Comparison of ENCODE assay signal across 11 cellular contexts in the genomic region with DNA sequence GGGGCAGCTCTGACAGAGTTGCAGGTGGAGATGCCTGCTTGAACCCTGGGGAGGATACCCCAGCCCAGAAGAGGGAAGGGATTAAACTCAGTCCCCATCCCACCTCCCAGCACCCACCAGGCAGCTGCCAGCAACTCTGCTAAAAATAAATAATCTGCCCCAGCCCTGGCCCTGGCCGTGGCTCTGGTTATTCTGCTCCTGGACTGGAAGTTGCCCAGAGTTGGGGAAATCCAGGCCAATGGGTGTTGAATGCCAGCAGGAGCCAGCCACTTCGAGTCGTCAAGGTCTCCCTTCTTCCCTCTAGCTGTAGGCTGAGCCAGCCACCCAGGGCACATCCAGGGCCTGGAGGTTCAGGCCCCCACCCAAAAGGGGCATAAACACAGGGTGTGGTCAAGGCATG. TPM values are rescaled to one million over a fixed set of nuclear protein-coding genes. Genes with fewer than 3 reads are reported as not detected.
A peak's percentile ranks its signal among the peaks of the same experiment; 100 is the strongest.
DNase-seq lines count a peak whose midpoint lies in the region; ATAC-seq and TF ChIP-seq lines count a peak whose summit lies in the region.
"Had no signal": no experiment of that assay in that cellular context is flagged by ENCODE, and none has a peak within 500 bp of the region (broad histone marks: within the 10 kb centered on the region; RNA-seq: fewer than 3 reads in every experiment).

No MANE protein-coding gene starts in this region.

- TF ChIP-seq CTCF in fibroblast of the aortic adventitia (IDR thresholded peaks at IDR 0.05; ENCODE audit: insufficient read depth, low read length) = no peak
- no peak for TF ChIP-seq CTCF in nephron (IDR thresholded peaks at IDR 0.05; ENCODE audit: unreplicated experiment in 3 of 3)

- no peaks in the 10 kb centered on the region for H3K36me3 Mint-ChIP-seq in nephron (ENCODE audit: low read depth)

- H3K36me3 ChIP-seq in MG63 = no peaks in the 10 kb centered on the region

- ATAC-seq in GM21381 (IDR thresholded peaks at IDR 0.05; ENCODE audit: unreplicated experiment) (no peak), GM21528 (IDR thresholded peaks at IDR 0.05; ENCODE audit: low FRiP score, unreplicated experiment) (no peak), HG03378 (IDR thresholded peaks at IDR 0.05; ENCODE audit: unreplicated experiment) (no peak)

- H3K27me3 ChIP-seq in MG63 = no peaks in the 10 kb centered on the region

- peaks cover 60% of the 10 kb centered on the region for H3K27me3 Mint-ChIP-seq in nephron (ENCODE audit: low read depth)

- H3K4me3 Mint-ChIP-seq in nephron = peak overlapping the region; percentile 77 to 85 (median 82)

- no peaks in the 10 kb centered on the region for H3K9me3 ChIP-seq in MG63

- DNase-seq in A172 (ENCODE audit: low spot score) (peak; percentile 24), MG63 (peak; percentile 72), fibroblast of the aortic adventitia (ENCODE audit: low read depth) (peak; percentile 36), COLO668 (lab: John Stamatoyannopoulos, UW; ENCODE audit: unreplicated experiment) (no peak)
- DNase-seq: NCI-H345; stimulated activated CD4-positive, alpha-beta T cell treated with anti-CD3 and anti-CD28 coated beads, Interleukin-4, amount 100 ng/mL, for 24 hours had no signal

- peaks cover 27% of the 10 kb centered on the region for H3K4me1 Mint-ChIP-seq in nephron

- H3K27ac Mint-ChIP-seq in nephron = no peak overlapping the region

- H3K4me3 ChIP-seq in MG63 (no peak overlapping the region), fibroblast of the aortic adventitia (ENCODE audit: low read depth, low read length) (no peak overlapping the region)

- H3K9me3 Mint-ChIP-seq in nephron = no peaks in the 10 kb centered on the region

RNA-seq across cellular contexts. Expression of a gene that starts 0.8 kb away (rescaled TPM):
- total RNA-seq in A172 (2014; rRNA removed; shearing (Covaris generic)) = 1.0 and 2.8 TPM in 2 replicates
- total RNA-seq in MG63 (2014; rRNA removed; shearing (Covaris generic); ENCODE audit: low replicate concordance) = 1.6 and 10.4 TPM in 2 replicates
- total RNA-seq in fibroblast of the aortic adventitia (ENCODE audit: low replicate concordance) = 0.72 and 3.8 TPM in 2 replicates
- total RNA-seq: HT1080 had no signal

RNA-seq across cellular contexts. Expression of a gene that starts 7.5 kb away (rescaled TPM):
- total RNA-seq in A172 (2014; rRNA removed; shearing (Covaris generic)) = not detected in 2 replicates
- total RNA-seq in MG63 (2014; rRNA removed; shearing (Covaris generic); ENCODE audit: low replicate concordance) = not detected in 2 replicates
- total RNA-seq in fibroblast of the aortic adventitia (ENCODE audit: low replicate concordance) = not detected in 2 replicates
- total RNA-seq: HT1080 had no signal

RNA-seq across cellular contexts. Expression of a gene that starts 8.0 kb away (rescaled TPM):
- total RNA-seq in A172 (2014; rRNA removed; shearing (Covaris generic)) = 150 and 174 TPM in 2 replicates
- total RNA-seq in MG63 (2014; rRNA removed; shearing (Covaris generic); ENCODE audit: low replicate concordance) = 52.7 and 125 TPM in 2 replicates
- 12.8 and 109 TPM in 2 replicates for total RNA-seq in fibroblast of the aortic adventitia (ENCODE audit: low replicate concordance)

RNA-seq across cellular contexts. Expression of a gene that starts 9.1 kb away (rescaled TPM):
- total RNA-seq in A172 (2014; rRNA removed; shearing (Covaris generic)) = 19.7 TPM in 2 replicates
- 12.8 and 32.7 TPM in 2 replicates for total RNA-seq in MG63 (2014; rRNA removed; shearing (Covaris generic); ENCODE audit: low replicate concordance)
- total RNA-seq in fibroblast of the aortic adventitia (ENCODE audit: low replicate concordance) = 28.3 and 37.6 TPM in 2 replicates

RNA-seq across cellular contexts. Expression of a gene that starts 34.9 kb away (rescaled TPM):
- 0.05 and 0.17 TPM in 2 replicates for total RNA-seq in A172 (2014; rRNA removed; shearing (Covaris generic))
- 1.3 and 1.9 TPM in 2 replicates for total RNA-seq in MG63 (2014; rRNA removed; shearing (Covaris generic); ENCODE audit: low replicate concordance)
- total RNA-seq in fibroblast of the aortic adventitia (ENCODE audit: low replicate concordance) = 0.54 TPM in 1 of 2 replicates, not detected in the other
